16 cellular contexts compared by ENCODE assay signal in the genomic region with DNA sequence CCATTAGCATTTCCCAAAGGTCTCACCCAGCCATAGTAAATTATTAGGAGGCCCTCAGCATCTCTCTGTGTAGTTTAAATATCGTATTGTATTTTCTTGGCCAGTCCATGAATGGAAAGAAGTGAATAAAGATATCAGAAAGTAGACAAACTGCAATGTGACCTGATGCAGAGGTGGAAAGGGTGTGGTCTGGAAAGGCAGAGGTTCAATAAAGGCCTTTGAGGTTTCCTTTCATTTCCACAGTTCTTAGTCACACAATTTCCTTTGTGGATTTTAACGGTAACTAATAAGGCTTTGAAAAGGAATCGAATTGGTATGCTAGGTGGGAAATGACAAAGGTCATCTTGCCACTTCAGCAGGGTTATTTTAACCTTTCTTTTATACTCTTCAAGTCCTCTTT. TPM values are rescaled to one million over a fixed set of nuclear protein-coding genes. Genes with fewer than 3 reads are reported as not detected.
DNase-seq lines count a peak whose midpoint lies in the region; ATAC-seq and TF ChIP-seq lines count a peak whose summit lies in the region.
"Had no signal": no experiment of that assay in that cellular context is flagged by ENCODE, and none has a peak within 500 bp of the region (broad histone marks: within the 10 kb centered on the region; RNA-seq: fewer than 3 reads in every experiment).

No MANE protein-coding gene starts in this region.

- H3K9me3 Mint-ChIP-seq in activated naive CD4-positive, alpha-beta T cell treated with anti-CD3 and anti-CD28 coated beads, Interleukin-2, amount 10 ng/mL, durations not matched to agents 7 days and 5 days: no peaks in the 10 kb centered on the region
- no peaks in the 10 kb centered on the region for H3K9me3 Mint-ChIP-seq in activated CD4-positive, alpha-beta memory T cell treated with anti-CD3 and anti-CD28 coated beads for 36 hours
- H3K9me3 Mint-ChIP-seq: brain, nephron had no signal

- CTCF ChIA-PET in activated naive CD4-positive, alpha-beta T cell treated with anti-CD3 and anti-CD28 coated beads, Interleukin-2, amount 10 ng/mL, durations not matched to agents 7 days and 5 days (lab: Charles Lee): interaction anchor here (1.0 to 2.6 kb wide), 6 partner anchors 9 to 69 kb away, joined by 3 to 11 read pairs (median 6); no protein-coding TSS in a partner anchor
- CTCF ChIA-PET in activated CD4-positive, alpha-beta memory T cell treated with anti-CD3 and anti-CD28 coated beads for 36 hours (lab: Charles Lee): interaction anchor here (0.8 to 6.5 kb wide), 4 partner anchors 9 to 70 kb away, joined by 4 to 29 read pairs (median 6); no protein-coding TSS in a partner anchor

- no peak for ATAC-seq in right lobe of liver
- no peak for ATAC-seq in thoracic aorta (ENCODE audit: insufficient number of reproducible peaks, low FRiP score, low read depth)
- ATAC-seq in HG03097 (IDR thresholded peaks at IDR 0.05; ENCODE audit: low FRiP score, unreplicated experiment): no peak
- ATAC-seq in HG02642 (IDR thresholded peaks at IDR 0.05; ENCODE audit: poor library complexity, unreplicated experiment): no peak

- TF ChIP-seq CTCF in right lobe of liver (IDR thresholded peaks at IDR 0.05) (no peak), thoracic aorta (IDR thresholded peaks at IDR 0.05) (no peak)

- peaks cover 72% of the 10 kb centered on the region for H3K36me3 Mint-ChIP-seq in activated naive CD4-positive, alpha-beta T cell treated with anti-CD3 and anti-CD28 coated beads, Interleukin-2, amount 10 ng/mL, durations not matched to agents 7 days and 5 days
- peaks cover 20% of the 10 kb centered on the region for H3K36me3 Mint-ChIP-seq in activated CD4-positive, alpha-beta memory T cell treated with anti-CD3 and anti-CD28 coated beads for 36 hours

- no peaks in the 10 kb centered on the region for H3K27me3 Mint-ChIP-seq in activated naive CD4-positive, alpha-beta T cell treated with anti-CD3 and anti-CD28 coated beads, Interleukin-2, amount 10 ng/mL, durations not matched to agents 7 days and 5 days
- no peaks in the 10 kb centered on the region for H3K27me3 Mint-ChIP-seq in activated CD4-positive, alpha-beta memory T cell treated with anti-CD3 and anti-CD28 coated beads for 36 hours
- H3K27me3 Mint-ChIP-seq: brain had no signal

- H3K9me3 ChIP-seq in right lobe of liver: no peaks in the 10 kb centered on the region
- no peaks in the 10 kb centered on the region for H3K9me3 ChIP-seq in thoracic aorta
- H3K9me3 ChIP-seq: HAP-1, uterus had no signal

- peak overlapping the region; percentile 85 for H3K27ac Mint-ChIP-seq in activated naive CD4-positive, alpha-beta T cell treated with anti-CD3 and anti-CD28 coated beads, Interleukin-2, amount 10 ng/mL, durations not matched to agents 7 days and 5 days
- peak overlapping the region; percentile 93 for H3K27ac Mint-ChIP-seq in activated CD4-positive, alpha-beta memory T cell treated with anti-CD3 and anti-CD28 coated beads for 36 hours
- H3K27ac Mint-ChIP-seq: brain, nephron had no signal

- 44% methylated on average over 3 of the region's 3 CpGs for WGBS in right lobe of liver (ENCODE audit: insufficient coverage, low coverage, low lambda C conversion rate, missing lambda C conversion rate)

- H3K36me3 ChIP-seq in right lobe of liver: no peaks in the 10 kb centered on the region
- no peaks in the 10 kb centered on the region for H3K36me3 ChIP-seq in thoracic aorta
- H3K36me3 ChIP-seq: HAP-1, uterus had no signal

- no peak overlapping the region for H3K4me3 ChIP-seq in right lobe of liver
- H3K4me3 ChIP-seq in thoracic aorta: no peak overlapping the region
- H3K4me3 ChIP-seq: HAP-1, uterus had no signal

- intact Hi-C loops in activated CD4-positive, alpha-beta memory T cell treated with anti-CD3 and anti-CD28 coated beads for 36 hours (cut with micrococcal nuclease): loop anchor here (1.0 to 2.0 kb wide), 3 partner anchors 9 to 21 kb away; partner anchors contain the start of gene WIPF1
- intact Hi-C loops in right lobe of liver (cut with DNase I): no loop called here

- H3K27me3 ChIP-seq in right lobe of liver (no peaks in the 10 kb centered on the region), thoracic aorta (replicated peaks; ENCODE audit: insufficient read depth) (no peaks in the 10 kb centered on the region)
- H3K27me3 ChIP-seq: uterus had no signal

- POLR2A ChIA-PET in activated CD4-positive, alpha-beta memory T cell treated with anti-CD3 and anti-CD28 coated beads for 36 hours (lab: Charles Lee): interaction anchor here (1.2 to 2.8 kb wide), 5 partner anchors 9 to 24 kb away, joined by 6 to 44 read pairs (median 10); partner anchors contain the start of gene WIPF1

- peak overlapping the region; percentile 32 for H3K4me3 Mint-ChIP-seq in activated naive CD4-positive, alpha-beta T cell treated with anti-CD3 and anti-CD28 coated beads, Interleukin-2, amount 10 ng/mL, durations not matched to agents 7 days and 5 days
- peak overlapping the region; percentile 54 for H3K4me3 Mint-ChIP-seq in activated CD4-positive, alpha-beta memory T cell treated with anti-CD3 and anti-CD28 coated beads for 36 hours
- H3K4me3 Mint-ChIP-seq: brain, nephron had no signal

- H3K27ac ChIP-seq in right lobe of liver (peak overlapping the region in 2 of 3 donors; percentile 51 to 53), thoracic aorta (peak overlapping the region; percentile 75 to 84)

- no peak for TF ChIP-seq POLR2A in right lobe of liver (IDR thresholded peaks at IDR 0.05)

- H3K4me1 ChIP-seq in right lobe of liver: peaks cover 0 to 38% (median 8%) of the 10 kb centered on the region in 4 donors
- peaks cover 53 to 59% of the 10 kb centered on the region in 2 donors for H3K4me1 ChIP-seq in thoracic aorta (ENCODE audit: control insufficient read depth in 1 of 2, low read depth in 2 of 2)
- H3K4me1 ChIP-seq: HAP-1, uterus had no signal

- H3K4me1 Mint-ChIP-seq in activated naive CD4-positive, alpha-beta T cell treated with anti-CD3 and anti-CD28 coated beads, Interleukin-2, amount 10 ng/mL, durations not matched to agents 7 days and 5 days: peaks cover 80% of the 10 kb centered on the region
- peaks cover 73% of the 10 kb centered on the region for H3K4me1 Mint-ChIP-seq in activated CD4-positive, alpha-beta memory T cell treated with anti-CD3 and anti-CD28 coated beads for 36 hours (ENCODE audit: low read depth)

- DNase-seq in activated naive CD4-positive, alpha-beta T cell treated with anti-CD3 and anti-CD28 coated beads, Interleukin-2, amount 10 ng/mL, durations not matched to agents 7 days and 5 days: no peak
- no peak for DNase-seq in activated naive CD4-positive, alpha-beta T cell (lab: John Stamatoyannopoulos, UW)
- DNase-seq in activated CD4-positive, alpha-beta memory T cell treated with anti-CD3 and anti-CD28 coated beads for 36 hours: no peak
- DNase-seq in right lobe of liver (no peak), thoracic aorta (ENCODE audit: low spot score) (no peak), NCI-H2196 (lab: John Stamatoyannopoulos, UW; ENCODE audit: unreplicated experiment) (no peak)
- DNase-seq: activated CD8-positive, alpha-beta memory T cell treated with anti-CD3 and anti-CD28 coated beads, Interleukin-2, amount 50 U/mL, for 48 hours; kidney; NCI-H1092 treated with DMSO at 0.1 percent for 48 hours; NCI-H526 treated with DMSO at 0.1 percent for 48 hours; uterus had no signal

RNA-seq across cellular contexts. Expression of gene WIPF1, which starts 20.1 kb away (rescaled TPM):
- 100 to 1,000 TPM; 170 to 183 TPM for total RNA-seq in activated CD4-positive, alpha-beta memory T cell treated with anti-CD3 and anti-CD28 coated beads for 36 hours
- total RNA-seq in right lobe of liver (10 to 100 TPM in 1 of 6 experiments, 1 to 10 TPM in 5; 5.0 to 15.3 (median 7.1) TPM), thoracic aorta (10 to 100 TPM; 50.4 to 58.8 TPM)
